In genomic region chr21:40334159-40334558, GRCh38 we compare ENCODE assay signal across 30 cellular contexts.
"Had no signal": no experiment of that assay in that cellular context is flagged by ENCODE, and none has a peak within 500 bp of the region (broad histone marks: within the 10 kb centered on the region; RNA-seq: fewer than 3 reads in every experiment).

No MANE protein-coding gene starts in this region.

- DNase-seq: activated CD4-positive, alpha-beta T cell treated with anti-CD3 and anti-CD28 coated beads, Interleukin-2, amount 10 ng/mL, durations not matched to agents 24 days and 14 days; activated CD4-positive, alpha-beta T cell treated with anti-CD3 and anti-CD28 coated beads, Interleukin-2, amount 50 U/mL, for 4 hours; activated CD8-positive, alpha-beta T cell treated with anti-CD3 and anti-CD28 coated beads for 36 hours; activated effector memory CD4-positive, alpha-beta T cell treated with anti-CD3 and anti-CD28 coated beads, Interleukin-2, amount 50 U/mL, for 16 hours; activated naive CD4-positive, alpha-beta T cell; activated naive CD4-positive, alpha-beta T cell treated with anti-CD3 and anti-CD28 coated beads, Interleukin-2, amount 50 U/mL, for 16 hours; activated naive CD8-positive, alpha-beta T cell treated with anti-CD3 and anti-CD28 coated beads, Interleukin-2, amount 10 ng/mL, durations not matched to agents 7 days and 5 days; activated T-cell treated with anti-CD3 and anti-CD28 coated beads, Interleukin-2, amount 50 U/mL, for 1 hour; activated T-cell treated with anti-CD3 and anti-CD28 coated beads, Interleukin-2, amount 50 U/mL, for 72 hours; amygdala; Kasumi-1; KG1; MG63; NCI-H1048; NCI-H1105 treated with DMSO at 0.1 percent for 48 hours; NCI-H1436; NCI-H187; NCI-H2029 treated with DMSO at 0.1 percent for 48 hours; NCI-H524 treated with DMSO at 0.1 percent for 48 hours; NCI-H748 treated with DMSO at 0.1 percent for 48 hours; NK-92 treated with Interleukin-12 subunit alpha and Interleukin-12 subunit beta, amount 100 ng/mL, for 24 hours; PC-3; Peyer's patch; SHP77 treated with DMSO at 0.1 percent for 48 hours; SK-N-SH had no signal

- ATAC-seq: activated CD8-positive, alpha-beta T cell treated with anti-CD3 and anti-CD28 coated beads for 36 hours; activated T-cell treated with anti-CD3 and anti-CD28 coated beads, Interleukin-2, amount 50 U/mL, for 72 hours; activated T-helper 17 cell treated with anti-CD3 and anti-CD28 coated beads, Interleukin-2, amount 50 U/mL, for 72 hours; PC-3 had no signal

- H3K4me3 Mint-ChIP-seq: activated CD4-positive, alpha-beta T cell treated with anti-CD3 and anti-CD28 coated beads, Interleukin-2, amount 10 ng/mL, durations not matched to agents 24 days and 14 days; activated CD8-positive, alpha-beta T cell treated with anti-CD3 and anti-CD28 coated beads for 36 hours; activated naive CD8-positive, alpha-beta T cell treated with anti-CD3 and anti-CD28 coated beads, Interleukin-2, amount 10 ng/mL, durations not matched to agents 7 days and 5 days; activated T-cell treated with anti-CD3 and anti-CD28 coated beads, Interleukin-2, amount 50 U/mL, for 72 hours; activated T-helper 17 cell treated with anti-CD3 and anti-CD28 coated beads, Interleukin-2, amount 50 U/mL, for 72 hours; T-helper 1 cell treated with Interleukin-12 subunit alpha and Interleukin-12 subunit beta and Interleukin-4 antibody, amounts not matched to agents 30 μg/mL and 1 μg/mL, for 36 hours; T-helper 2 cell treated with Interferon-gamma antibody and Interleukin-4, amounts not matched to agents 5 μg/mL and 100 μg/mL, for 36 hours had no signal

- H3K36me3 Mint-ChIP-seq: activated naive CD8-positive, alpha-beta T cell treated with anti-CD3 and anti-CD28 coated beads, Interleukin-2, amount 10 ng/mL, durations not matched to agents 7 days and 5 days had no signal

- H3K9me3 Mint-ChIP-seq: activated CD4-positive, alpha-beta T cell treated with anti-CD3 and anti-CD28 coated beads, Interleukin-2, amount 10 ng/mL, durations not matched to agents 24 days and 14 days; activated T-helper 17 cell treated with anti-CD3 and anti-CD28 coated beads, Interleukin-2, amount 50 U/mL, for 72 hours had no signal

- H3K4me1 Mint-ChIP-seq: activated CD4-positive, alpha-beta T cell treated with anti-CD3 and anti-CD28 coated beads, Interleukin-2, amount 10 ng/mL, durations not matched to agents 24 days and 14 days; activated naive CD8-positive, alpha-beta T cell treated with anti-CD3 and anti-CD28 coated beads, Interleukin-2, amount 10 ng/mL, durations not matched to agents 7 days and 5 days; activated T-helper 17 cell treated with anti-CD3 and anti-CD28 coated beads, Interleukin-2, amount 50 U/mL, for 72 hours had no signal

- H3K27ac Mint-ChIP-seq: activated CD4-positive, alpha-beta T cell treated with anti-CD3 and anti-CD28 coated beads, Interleukin-2, amount 10 ng/mL, durations not matched to agents 24 days and 14 days; activated CD8-positive, alpha-beta T cell treated with anti-CD3 and anti-CD28 coated beads for 36 hours; activated naive CD8-positive, alpha-beta T cell treated with anti-CD3 and anti-CD28 coated beads, Interleukin-2, amount 10 ng/mL, durations not matched to agents 7 days and 5 days; activated T-cell treated with anti-CD3 and anti-CD28 coated beads, Interleukin-2, amount 50 U/mL, for 72 hours; activated T-helper 17 cell treated with anti-CD3 and anti-CD28 coated beads, Interleukin-2, amount 50 U/mL, for 72 hours; T-helper 1 cell treated with Interleukin-12 subunit alpha and Interleukin-12 subunit beta and Interleukin-4 antibody, amounts not matched to agents 30 μg/mL and 1 μg/mL, for 36 hours; T-helper 2 cell treated with Interferon-gamma antibody and Interleukin-4, amounts not matched to agents 5 μg/mL and 100 μg/mL, for 36 hours had no signal

- H3K4me3 ChIP-seq: ascending aorta, MG63, Peyer's patch, SJSA1 had no signal

- H3K27me3 Mint-ChIP-seq: activated CD4-positive, alpha-beta T cell treated with anti-CD3 and anti-CD28 coated beads, Interleukin-2, amount 10 ng/mL, durations not matched to agents 24 days and 14 days; activated CD8-positive, alpha-beta T cell treated with anti-CD3 and anti-CD28 coated beads for 36 hours; activated naive CD8-positive, alpha-beta T cell treated with anti-CD3 and anti-CD28 coated beads, Interleukin-2, amount 10 ng/mL, durations not matched to agents 7 days and 5 days; activated T-helper 17 cell treated with anti-CD3 and anti-CD28 coated beads, Interleukin-2, amount 50 U/mL, for 72 hours had no signal
